ENCODE assay signal across 1 cellular context in the genomic region with DNA sequence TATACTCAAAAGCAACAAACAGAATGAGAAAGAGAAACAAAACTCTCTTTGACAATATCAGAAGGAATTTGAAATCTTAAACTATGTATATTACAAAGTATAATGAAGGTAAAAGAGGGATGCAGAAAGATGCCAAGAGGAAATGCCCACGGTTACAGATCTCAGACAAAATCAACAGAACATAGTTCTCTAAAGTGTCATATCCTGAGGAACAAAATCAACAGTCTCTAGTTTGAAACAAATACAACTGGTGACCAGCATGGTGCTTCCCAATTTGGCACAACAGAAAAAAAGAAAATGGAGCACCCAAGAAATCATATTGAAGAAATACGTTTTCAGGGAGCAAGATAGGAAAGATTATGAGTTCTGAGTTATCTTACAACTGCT.
TF ChIP-seq lines count a peak whose summit lies in the region.

No MANE protein-coding gene starts in this region.

TF ChIP-seq in SK-N-SH, 30 proteins besides CTCF, POLR2A, EP300 and RAD21 (continued from another document):
- TF ChIP-seq, protein P1, sequence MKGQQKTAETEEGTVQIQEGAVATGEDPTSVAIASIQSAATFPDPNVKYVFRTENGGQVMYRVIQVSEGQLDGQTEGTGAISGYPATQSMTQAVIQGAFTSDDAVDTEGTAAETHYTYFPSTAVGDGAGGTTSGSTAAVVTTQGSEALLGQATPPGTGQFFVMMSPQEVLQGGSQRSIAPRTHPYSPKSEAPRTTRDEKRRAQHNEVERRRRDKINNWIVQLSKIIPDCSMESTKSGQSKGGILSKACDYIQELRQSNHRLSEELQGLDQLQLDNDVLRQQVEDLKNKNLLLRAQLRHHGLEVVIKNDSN (IDR thresholded peaks at IDR 0.05; ENCODE audit: borderline replicate concordance, low read depth), result no peak
- TF ChIP-seq MEF2A (IDR thresholded peaks at IDR 0.05; ENCODE audit: borderline replicate concordance, low read depth), result no peak
- TF ChIP-seq, protein P2, sequence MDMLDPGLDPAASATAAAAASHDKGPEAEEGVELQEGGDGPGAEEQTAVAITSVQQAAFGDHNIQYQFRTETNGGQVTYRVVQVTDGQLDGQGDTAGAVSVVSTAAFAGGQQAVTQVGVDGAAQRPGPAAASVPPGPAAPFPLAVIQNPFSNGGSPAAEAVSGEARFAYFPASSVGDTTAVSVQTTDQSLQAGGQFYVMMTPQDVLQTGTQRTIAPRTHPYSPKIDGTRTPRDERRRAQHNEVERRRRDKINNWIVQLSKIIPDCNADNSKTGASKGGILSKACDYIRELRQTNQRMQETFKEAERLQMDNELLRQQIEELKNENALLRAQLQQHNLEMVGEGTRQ (IDR thresholded peaks at IDR 0.05; ENCODE audit: borderline replicate concordance, low read depth, low read length), result no peak
- TF ChIP-seq FOXM1 (IDR thresholded peaks at IDR 0.05; ENCODE audit: low read depth), result no peak
- no peak for TF ChIP-seq SIN3A (IDR thresholded peaks at IDR 0.05; ENCODE audit: borderline replicate concordance, low read depth, low read length)
- TF ChIP-seq GATA2 (CRISPR knock-in tag; IDR thresholded peaks at IDR 0.05), result no peak
- TF ChIP-seq ELF1 (IDR thresholded peaks at IDR 0.05), result no peak
- TF ChIP-seq NFIC (IDR thresholded peaks at IDR 0.05; ENCODE audit: borderline replicate concordance), result peak; percentile 19; the same call in 1 of the 2 replicates
- no peak for TF ChIP-seq CHD2 (IDR thresholded peaks at IDR 0.05; ENCODE audit: low read length, partially characterized antibody)
- no peak for TF ChIP-seq TEAD4 (IDR thresholded peaks at IDR 0.05; ENCODE audit: borderline replicate concordance, insufficient read depth)
- TF ChIP-seq, protein P3, sequence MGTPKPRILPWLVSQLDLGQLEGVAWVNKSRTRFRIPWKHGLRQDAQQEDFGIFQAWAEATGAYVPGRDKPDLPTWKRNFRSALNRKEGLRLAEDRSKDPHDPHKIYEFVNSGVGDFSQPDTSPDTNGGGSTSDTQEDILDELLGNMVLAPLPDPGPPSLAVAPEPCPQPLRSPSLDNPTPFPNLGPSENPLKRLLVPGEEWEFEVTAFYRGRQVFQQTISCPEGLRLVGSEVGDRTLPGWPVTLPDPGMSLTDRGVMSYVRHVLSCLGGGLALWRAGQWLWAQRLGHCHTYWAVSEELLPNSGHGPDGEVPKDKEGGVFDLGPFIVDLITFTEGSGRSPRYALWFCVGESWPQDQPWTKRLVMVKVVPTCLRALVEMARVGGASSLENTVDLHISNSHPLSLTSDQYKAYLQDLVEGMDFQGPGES (IDR thresholded peaks at IDR 0.05; ENCODE audit: low read depth, low read length), result no peak
- 0 out of 2 replicates have a peak, but pooled peaks have one; percentile 15 for TF ChIP-seq FOSL2 (IDR thresholded peaks at IDR 0.05; ENCODE audit: borderline replicate concordance, low read depth)
- no peak for TF ChIP-seq EZH2phosphoT487 (IDR thresholded peaks at IDR 0.05; ENCODE audit: borderline replicate concordance, low read depth)
- TF ChIP-seq, protein P4, sequence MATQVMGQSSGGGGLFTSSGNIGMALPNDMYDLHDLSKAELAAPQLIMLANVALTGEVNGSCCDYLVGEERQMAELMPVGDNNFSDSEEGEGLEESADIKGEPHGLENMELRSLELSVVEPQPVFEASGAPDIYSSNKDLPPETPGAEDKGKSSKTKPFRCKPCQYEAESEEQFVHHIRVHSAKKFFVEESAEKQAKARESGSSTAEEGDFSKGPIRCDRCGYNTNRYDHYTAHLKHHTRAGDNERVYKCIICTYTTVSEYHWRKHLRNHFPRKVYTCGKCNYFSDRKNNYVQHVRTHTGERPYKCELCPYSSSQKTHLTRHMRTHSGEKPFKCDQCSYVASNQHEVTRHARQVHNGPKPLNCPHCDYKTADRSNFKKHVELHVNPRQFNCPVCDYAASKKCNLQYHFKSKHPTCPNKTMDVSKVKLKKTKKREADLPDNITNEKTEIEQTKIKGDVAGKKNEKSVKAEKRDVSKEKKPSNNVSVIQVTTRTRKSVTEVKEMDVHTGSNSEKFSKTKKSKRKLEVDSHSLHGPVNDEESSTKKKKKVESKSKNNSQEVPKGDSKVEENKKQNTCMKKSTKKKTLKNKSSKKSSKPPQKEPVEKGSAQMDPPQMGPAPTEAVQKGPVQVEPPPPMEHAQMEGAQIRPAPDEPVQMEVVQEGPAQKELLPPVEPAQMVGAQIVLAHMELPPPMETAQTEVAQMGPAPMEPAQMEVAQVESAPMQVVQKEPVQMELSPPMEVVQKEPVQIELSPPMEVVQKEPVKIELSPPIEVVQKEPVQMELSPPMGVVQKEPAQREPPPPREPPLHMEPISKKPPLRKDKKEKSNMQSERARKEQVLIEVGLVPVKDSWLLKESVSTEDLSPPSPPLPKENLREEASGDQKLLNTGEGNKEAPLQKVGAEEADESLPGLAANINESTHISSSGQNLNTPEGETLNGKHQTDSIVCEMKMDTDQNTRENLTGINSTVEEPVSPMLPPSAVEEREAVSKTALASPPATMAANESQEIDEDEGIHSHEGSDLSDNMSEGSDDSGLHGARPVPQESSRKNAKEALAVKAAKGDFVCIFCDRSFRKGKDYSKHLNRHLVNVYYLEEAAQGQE (IDR thresholded peaks at IDR 0.05; ENCODE audit: low read depth, low read length), result no peak
- TF ChIP-seq RXRA (IDR thresholded peaks at IDR 0.05; ENCODE audit: borderline replicate concordance, low read depth), result no peak
- no peak for TF ChIP-seq RFX5 (IDR thresholded peaks at IDR 0.05; ENCODE audit: low read length)
- TF ChIP-seq MXI1 (IDR thresholded peaks at IDR 0.05; ENCODE audit: low read depth, low read length), result no peak
- TF ChIP-seq FOXJ3 (CRISPR knock-in tag; IDR thresholded peaks at IDR 0.05), result no peak
- 0 out of 2 replicates have a peak, but pooled peaks have one; percentile 21 for TF ChIP-seq JUND (IDR thresholded peaks at IDR 0.05)
- TF ChIP-seq POLR2AphosphoS5 (IDR thresholded peaks at IDR 0.05; ENCODE audit: low read depth, low read length), result no peak
- no peak for TF ChIP-seq YY1 (IDR thresholded peaks at IDR 0.05; ENCODE audit: low read depth)
- TF ChIP-seq, protein P5, sequence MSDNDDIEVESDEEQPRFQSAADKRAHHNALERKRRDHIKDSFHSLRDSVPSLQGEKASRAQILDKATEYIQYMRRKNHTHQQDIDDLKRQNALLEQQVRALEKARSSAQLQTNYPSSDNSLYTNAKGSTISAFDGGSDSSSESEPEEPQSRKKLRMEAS (IDR thresholded peaks at IDR 0.05; ENCODE audit: low read depth), result no peak
- TF ChIP-seq RCOR1 (IDR thresholded peaks at IDR 0.05; ENCODE audit: low read length), result no peak
